Comparison of ENCODE assay signal across 16 cellular contexts in genomic region chr5:50658243-50658642, GRCh38. TPM values are rescaled to one million over a fixed set of nuclear protein-coding genes. Genes with fewer than 3 reads are reported as not detected.
DNase-seq lines count a peak whose midpoint lies in the region; ATAC-seq, FAIRE-seq and TF ChIP-seq lines count a peak whose summit lies in the region.
"Had no signal": no experiment of that assay in that cellular context is flagged by ENCODE, and none has a peak within 500 bp of the region (broad histone marks: within the 10 kb centered on the region; RNA-seq: fewer than 3 reads in every experiment).

No MANE protein-coding gene starts in this region.

- TF ChIP-seq POLR2A in GM12891 (IDR thresholded peaks at IDR 0.05; ENCODE audit: low read depth, low read length) = no peak
- no peak for TF ChIP-seq POLR2A in NB4 (IDR thresholded peaks at IDR 0.05; ENCODE audit: extremely low read depth, insufficient read length)

- H3K27ac Mint-ChIP-seq in naive B cell (peak overlapping the region in 2 of 6 donors; percentile 29 to 78), osteocyte (ENCODE audit: unreplicated experiment) (no peak overlapping the region)

- H3K9me3 Mint-ChIP-seq in naive B cell (peaks cover 0 to 5% (median 2%) of the 10 kb centered on the region in 7 donors), osteocyte (ENCODE audit: unreplicated experiment) (peaks cover 3% of the 10 kb centered on the region)

- TF ChIP-seq CTCF in NB4 (IDR thresholded peaks at IDR 0.05; ENCODE audit: low read depth, low read length) (no peak), osteocyte (IDR thresholded peaks at IDR 0.05) (no peak)

- no peaks in the 10 kb centered on the region for H3K27me3 Mint-ChIP-seq in naive B cell
- peaks cover 3% of the 10 kb centered on the region for H3K27me3 Mint-ChIP-seq in osteocyte (ENCODE audit: unreplicated experiment)

- FAIRE-seq in GM12891 (lab: Jason Lieb, UNC) = peak; percentile 5

- peak; percentile 14 to 16 for DNase-seq in AML-193 (lab: John Stamatoyannopoulos, UW)
- no peak for DNase-seq in GM12891 (ENCODE audit: insufficient read length, low spot score)
- DNase-seq in NB4 (ENCODE audit: low read depth) = peak; percentile 79
- peak; percentile 23 for DNase-seq in naive B cell
- no peak for DNase-seq in activated CD4-positive, alpha-beta T cell treated with anti-CD3 and anti-CD28 coated beads for 48 hours
- DNase-seq in osteocyte (ENCODE audit: extremely low spot score, unreplicated experiment) = no peak
- DNase-seq: C1 segment of cervical spinal cord, DMS 273 treated with DMSO at 0.1 percent for 48 hours, H7, NCI-H1105 treated with DMSO at 0.1 percent for 48 hours, NCI-H187, NCI-H345, PC-9 had no signal

- no peaks in the 10 kb centered on the region for H3K36me3 Mint-ChIP-seq in naive B cell
- H3K36me3 Mint-ChIP-seq in osteocyte (ENCODE audit: unreplicated experiment) = no peaks in the 10 kb centered on the region

- ATAC-seq in naive B cell (ENCODE audit: low read depth in 2 of 2) (peak; percentile 18 to 41), GM21528 (IDR thresholded peaks at IDR 0.05; ENCODE audit: low FRiP score, unreplicated experiment) (no peak), GM19455 (IDR thresholded peaks at IDR 0.05; ENCODE audit: unreplicated experiment) (no peak)

- no peak overlapping the region for H3K4me3 ChIP-seq in NB4 (ENCODE audit: low read depth, low read length)
- H3K4me3 ChIP-seq: PC-9, SJSA1 had no signal

- H3K4me1 Mint-ChIP-seq in naive B cell (peaks cover 21 to 32% (median 32%) of the 10 kb centered on the region in 3 donors), osteocyte (ENCODE audit: unreplicated experiment) (no peaks in the 10 kb centered on the region)

- H3K4me3 Mint-ChIP-seq in naive B cell (no peak overlapping the region), osteocyte (ENCODE audit: unreplicated experiment) (no peak overlapping the region)

TF ChIP-seq in GM12891, 5 proteins besides CTCF, POLR2A, EP300 and RAD21:
- TF ChIP-seq PAX5 (IDR thresholded peaks at IDR 0.05; ENCODE audit: insufficient read depth, low read length, severe bottlenecking) (no peak), SPI1 (IDR thresholded peaks at IDR 0.05; ENCODE audit: low read depth, low read length) (peak; percentile 17; the same call in 1 of the 2 replicates), POLR2AphosphoS5 (IDR thresholded peaks at IDR 0.05; ENCODE audit: low read depth, low read length) (no peak), TAF1 (IDR thresholded peaks at IDR 0.05; ENCODE audit: low read depth, low read length) (no peak), POU2F2 (IDR thresholded peaks at IDR 0.05; ENCODE audit: low read depth, low read length) (no peak)

RNA-seq across cellular contexts. Expression of gene PARP8, which starts 8.2 kb away (rescaled TPM):
- 24.8 TPM for polyA plus RNA-seq in GM12891 (2012; ENCODE audit: low read depth, missing spikeins)
- 10 to 100 TPM; 10.1 to 63.7 (median 46.9) TPM for polyA plus RNA-seq in naive B cell (ENCODE audit: low read depth in 6 of 6)
- 23.9 and 24.8 TPM in 2 replicates for total RNA-seq in osteocyte

Comparison
In these comparisons a context has a peak if more than half of its experiments do, and no peak if none do; other contexts are left out.
1. DNase-seq: peak in AML-193 (2 of 2), NB4 (single experiment) and naive B cell (single experiment); none in GM12891 (single experiment), activated CD4-positive, alpha-beta T cell treated with anti-CD3 and anti-CD28 coated beads for 48 hours (single experiment) and osteocyte (single experiment).
2. ATAC-seq: peak in naive B cell (2 of 2); none in GM21528 (single experiment) and GM19455 (single experiment).